In genomic region chr14:91649930-91650329, GRCh38 we compare ENCODE assay signal across 8 cellular contexts.
DNase-seq lines count a peak whose midpoint lies in the region; TF ChIP-seq lines count a peak whose summit lies in the region.

No MANE protein-coding gene starts in this region.

- no peaks in the 10 kb centered on the region for H3F3A ChIP-seq in GM23248 (ENCODE audit: insufficient read depth)

- H3K27me3 ChIP-seq in GM23248 (replicated peaks; ENCODE audit: insufficient read depth) = no peaks in the 10 kb centered on the region

- H4K20me1 ChIP-seq in GM23248 (ENCODE audit: insufficient read depth) = no peaks in the 10 kb centered on the region

- WGBS in GM23248 (ENCODE audit: low coverage in 1 of 2, low lambda C conversion rate in 2 of 2, missing lambda C conversion rate in 2 of 2), 2 experiments = 4 to 7% methylated on average over 2 of the region's 2 CpGs

- H2AFZ ChIP-seq in GM23248 = no peak overlapping the region

- H3K27ac ChIP-seq in GM23248 = no peak overlapping the region

- H3K9me3 ChIP-seq in GM23248 (ENCODE audit: low read depth) = no peaks in the 10 kb centered on the region

- peak; percentile 43 for TF ChIP-seq CTCF in fibroblast of villous mesenchyme (IDR thresholded peaks at IDR 0.05; ENCODE audit: insufficient read depth, low read depth, low read length)

- H3K4me1 ChIP-seq in GM23248 (ENCODE audit: insufficient read depth) = no peaks in the 10 kb centered on the region

- H3K9me2 ChIP-seq in GM23248 (ENCODE audit: insufficient read depth) = no peaks in the 10 kb centered on the region

- in situ Hi-C loops in GM23248 (cut with MboI) (no loop called here), SK-MEL-5 (cut with HindIII; ENCODE audit: low pct_unique_long_range_greater_than_20kb, low sequenced_read_pairs) (no loop called here)

- H3K4me3 ChIP-seq in GM23248 (no peak overlapping the region), fibroblast of villous mesenchyme (ENCODE audit: low read depth, low read length) (no peak overlapping the region), skeletal muscle cell (ENCODE audit: low read depth, low read length) (no peak overlapping the region)

- H3K4me2 ChIP-seq in GM23248 (ENCODE audit: unreplicated experiment) = no peak overlapping the region

- no peak overlapping the region for H3K9ac ChIP-seq in GM23248

- DNase-seq in NCI-H1417 (lab: John Stamatoyannopoulos, UW) (peak in 2 of 3 experiments; percentile 41 to 42), NCI-H1417 treated with DMSO at 0.1 percent for 48 hours (lab: John Stamatoyannopoulos, UW) (no peak), GM23248 (peak; percentile 73), SK-MEL-5 (ENCODE audit: low read depth, low spot score) (peak; percentile 62), fibroblast of villous mesenchyme (ENCODE audit: low read depth) (peak; percentile 24), skeletal muscle cell (ENCODE audit: low read depth) (peak; percentile 18), amniotic stem cell (lab: John Stamatoyannopoulos, UW) (no peak), NCI-H774 (lab: John Stamatoyannopoulos, UW) (no peak)

- no peaks in the 10 kb centered on the region for H3K79me2 ChIP-seq in GM23248 (ENCODE audit: insufficient read depth)

- no peaks in the 10 kb centered on the region for H3K36me3 ChIP-seq in GM23248 (ENCODE audit: low read depth)

Comparison
In these comparisons a context has a peak if more than half of its experiments do, and no peak if none do; other contexts are left out.
1. DNase-seq: peak in NCI-H1417 (2 of 3), GM23248 (single experiment), SK-MEL-5 (single experiment), fibroblast of villous mesenchyme (single experiment) and skeletal muscle cell (single experiment); none in NCI-H1417 treated with DMSO at 0.1 percent for 48 hours (single experiment), amniotic stem cell (single experiment) and NCI-H774 (single experiment).